ENCODE assay signal across 8 cellular contexts in genomic region chr11:65491163-65491465, GRCh38. TPM values are rescaled to one million over a fixed set of nuclear protein-coding genes. Genes with fewer than 3 reads are reported as not detected.
A peak's percentile ranks its signal among the peaks of the same experiment; 100 is the strongest.
DNase-seq lines count a peak whose midpoint lies in the region; ATAC-seq and TF ChIP-seq lines count a peak whose summit lies in the region.

No MANE protein-coding gene starts in this region.

- H3K4me2 ChIP-seq in BLaER1 (peak overlapping the region; percentile 92), parathyroid adenoma (ENCODE audit: low read length) (no peak overlapping the region)

- TF ChIP-seq CTCF in parathyroid adenoma (IDR thresholded peaks at IDR 0.05), result no peak

- peaks cover 4% of the 10 kb centered on the region for H3K79me2 ChIP-seq in parathyroid adenoma

- H3K4me1 ChIP-seq in BLaER1, result peaks cover 99% of the 10 kb centered on the region
- peaks cover 80% of the 10 kb centered on the region for H3K4me1 ChIP-seq in parathyroid adenoma

- no peaks in the 10 kb centered on the region for H3K9me3 ChIP-seq in BLaER1
- H3K9me3 ChIP-seq in parathyroid adenoma (ENCODE audit: control insufficient read depth, low read length), result no peaks in the 10 kb centered on the region

- no peaks in the 10 kb centered on the region for H3K27me3 ChIP-seq in BLaER1
- H3K27me3 ChIP-seq in parathyroid adenoma (ENCODE audit: control insufficient read depth, insufficient read depth, low read length), result no peaks in the 10 kb centered on the region

- peak overlapping the region; percentile 15; the same call in 1 of the 2 replicates for H3K4me3 ChIP-seq in BLaER1
- no peak overlapping the region for H3K4me3 ChIP-seq in parathyroid adenoma (ENCODE audit: low read depth, low read length)

- no peaks in the 10 kb centered on the region for H3K36me3 ChIP-seq in BLaER1
- H3K36me3 ChIP-seq in parathyroid adenoma (ENCODE audit: control insufficient read depth, insufficient read depth, low read length), result no peaks in the 10 kb centered on the region

- no peaks in the 10 kb centered on the region for H4K20me1 ChIP-seq in BLaER1

- H3K27ac ChIP-seq in BLaER1, result peak overlapping the region; percentile 91
- peak overlapping the region; percentile 100 for H3K27ac ChIP-seq in parathyroid adenoma

- DNase-seq in RPMI7951 (ENCODE audit: low read depth), result peak; percentile 26
- DNase-seq in fibroblast of gingiva (ENCODE audit: low read depth), result peak; percentile 11
- DNase-seq in ureter (ENCODE audit: low spot score), result no peak
- no peak for DNase-seq in SW480 (ENCODE audit: low spot score)
- DNase-seq in DMS153 treated with DMSO at 0.1 percent for 48 hours (lab: John Stamatoyannopoulos, UW; ENCODE audit: unreplicated experiment), result no peak

- ATAC-seq in GM18867 (IDR thresholded peaks at IDR 0.05; ENCODE audit: unreplicated experiment), result no peak

- H2AFZ ChIP-seq in parathyroid adenoma, result no peak overlapping the region

- H3K9ac ChIP-seq in BLaER1 (peak overlapping the region; percentile 76; the same call in 1 of the 2 replicates), parathyroid adenoma (no peak overlapping the region)

RNA-seq across cellular contexts. Expression of gene MALAT1, which starts 7.7 kb away (rescaled TPM):
- 481 and 510 TPM in 2 replicates for total RNA-seq in RPMI7951 (2014; rRNA removed; shearing (Covaris generic))
- 19,443 TPM for total RNA-seq in ureter

RNA-seq across cellular contexts. Expression of gene SCYL1, which starts 33.8 kb away (rescaled TPM):
- 64.1 and 65.7 TPM in 2 replicates for total RNA-seq in RPMI7951 (2014; rRNA removed; shearing (Covaris generic))
- total RNA-seq in ureter, result 62.9 TPM

Comparison
In these comparisons a context has a peak if more than half of its experiments do, and no peak if none do; other contexts are left out.
1. DNase-seq: peak in RPMI7951 (single experiment) and fibroblast of gingiva (single experiment); none in ureter (single experiment), SW480 (single experiment) and DMS153 treated with DMSO at 0.1 percent for 48 hours (single experiment).
2. RNA of gene MALAT1, which starts 7.7 kb away (total RNA-seq): 19,443 TPM in ureter (single experiment); 481 to 510 TPM in RPMI7951; every median in the first group is over 10 times any median in the second.